13 cellular contexts compared by ENCODE assay signal in the genomic region with DNA sequence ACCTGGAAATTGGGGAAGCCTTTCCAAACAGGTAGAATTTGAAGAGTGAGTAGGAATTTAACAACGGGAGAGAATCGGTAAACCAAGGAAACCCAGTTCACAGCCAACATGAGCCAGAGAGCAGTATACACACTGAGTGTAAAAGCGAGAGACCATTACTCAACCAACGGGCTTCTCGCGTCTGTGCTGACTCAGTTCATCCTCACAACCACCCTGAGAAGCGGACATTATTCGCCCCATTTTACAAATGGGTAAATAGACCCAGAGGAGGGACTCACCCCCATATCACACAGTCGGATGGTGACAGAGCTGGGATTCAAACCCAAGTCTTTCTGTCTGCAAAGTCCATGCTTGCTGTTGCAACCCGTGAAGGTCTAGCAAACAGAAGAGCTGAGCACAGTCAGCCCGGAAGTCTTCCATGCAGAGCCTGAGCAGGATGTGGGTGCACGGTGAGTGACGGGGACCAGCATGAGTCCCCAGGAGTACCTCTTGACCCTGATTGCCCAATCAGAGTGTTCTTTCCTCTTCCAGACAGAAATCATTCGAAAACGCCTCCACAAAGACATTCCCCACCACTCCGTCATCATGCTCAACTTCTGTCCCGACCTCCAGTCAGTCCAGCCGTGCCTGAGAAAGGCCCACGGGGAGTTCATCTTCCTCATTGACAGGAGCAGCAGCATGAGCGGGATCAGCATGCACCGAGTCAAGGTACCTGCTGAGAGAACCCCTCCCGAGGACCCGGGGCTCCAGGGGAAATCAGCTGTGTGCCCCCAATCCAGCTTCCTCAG. TPM values are rescaled to one million over a fixed set of nuclear protein-coding genes. Genes with fewer than 3 reads are reported as not detected.
DNase-seq lines count a peak whose midpoint lies in the region; ATAC-seq, FAIRE-seq and TF ChIP-seq lines count a peak whose summit lies in the region.
"Had no signal": no experiment of that assay in that cellular context is flagged by ENCODE, and none has a peak within 500 bp of the region (broad histone marks: within the 10 kb centered on the region; RNA-seq: fewer than 3 reads in every experiment).

No MANE protein-coding gene starts in this region.

- H3K4me3 ChIP-seq in astrocyte of the spinal cord (ENCODE audit: low read depth, low read length), result no peak overlapping the region
- H3K4me3 ChIP-seq: psoas muscle had no signal

- no peak overlapping the region for H3K27ac ChIP-seq in caudate nucleus (ENCODE audit: low read depth, low read length)
- H3K27ac ChIP-seq: epithelial cell of prostate, psoas muscle had no signal

- TF ChIP-seq POLR2A in GM12891 (IDR thresholded peaks at IDR 0.05; ENCODE audit: low read depth, low read length), result no peak

- DNase-seq in GM12891 (ENCODE audit: insufficient read length, low spot score), result no peak
- peak; percentile 21 for DNase-seq in UCSD-AML1 (lab: John Stamatoyannopoulos, UW; ENCODE audit: unreplicated experiment)
- peak; percentile 48 for DNase-seq in astrocyte of the spinal cord (ENCODE audit: low read depth, low spot score)
- peak; percentile 22 for DNase-seq in stimulated activated CD4-positive, alpha-beta T cell treated with anti-CD3 and anti-CD28 coated beads, Interleukin-12 subunit alpha, Interleukin-12 subunit beta, amount 100 ng/mL, for 4 hours
- no peak for DNase-seq in caudate nucleus (lab: John Stamatoyannopoulos, UW)
- no peak for DNase-seq in NK-92 treated with Interleukin-12 subunit alpha and Interleukin-12 subunit beta, amount 100 ng/mL, for 24 hours (lab: John Stamatoyannopoulos, UW)
- DNase-seq: kidney, NCI-H1417 treated with DMSO at 0.1 percent for 48 hours, psoas muscle had no signal

- no peak for TF ChIP-seq CTCF in astrocyte of the spinal cord (IDR thresholded peaks at IDR 0.05; ENCODE audit: low read depth, low read length)

- peak; percentile 63 for FAIRE-seq in GM12891 (lab: Jason Lieb, UNC)
- FAIRE-seq: H1, kidney had no signal

- ATAC-seq in HG03442 (IDR thresholded peaks at IDR 0.05; ENCODE audit: unreplicated experiment), result no peak
- no peak for ATAC-seq in HG02759 (IDR thresholded peaks at IDR 0.05; ENCODE audit: unreplicated experiment)
- ATAC-seq: psoas muscle had no signal

- in situ Hi-C loops in astrocyte of the spinal cord (cut with HindIII; ENCODE audit: low sequenced_read_pairs), result no loop called here

TF ChIP-seq in GM12891, 5 proteins besides CTCF, POLR2A, EP300 and RAD21:
- no peak for TF ChIP-seq POLR2AphosphoS5 (IDR thresholded peaks at IDR 0.05; ENCODE audit: low read depth, low read length)
- TF ChIP-seq TAF1 (IDR thresholded peaks at IDR 0.05; ENCODE audit: low read depth, low read length), result no peak

RNA-seq across cellular contexts. Expression of a gene that starts 32.3 kb away (rescaled TPM):
- 0.03 TPM for polyA plus RNA-seq in GM12891 (2012; ENCODE audit: low read depth, missing spikeins)

Comparison
In these comparisons a context has a peak if more than half of its experiments do, and no peak if none do; other contexts are left out.
1. DNase-seq: peak in UCSD-AML1 (single experiment), astrocyte of the spinal cord (single experiment) and stimulated activated CD4-positive, alpha-beta T cell treated with anti-CD3 and anti-CD28 coated beads, Interleukin-12 subunit alpha, Interleukin-12 subunit beta, amount 100 ng/mL, for 4 hours (single experiment); none in GM12891 (single experiment), caudate nucleus (0 of 61) and NK-92 treated with Interleukin-12 subunit alpha and Interleukin-12 subunit beta, amount 100 ng/mL, for 24 hours (single experiment).